Comparison of ENCODE assay signal across 10 cellular contexts in the genomic region with DNA sequence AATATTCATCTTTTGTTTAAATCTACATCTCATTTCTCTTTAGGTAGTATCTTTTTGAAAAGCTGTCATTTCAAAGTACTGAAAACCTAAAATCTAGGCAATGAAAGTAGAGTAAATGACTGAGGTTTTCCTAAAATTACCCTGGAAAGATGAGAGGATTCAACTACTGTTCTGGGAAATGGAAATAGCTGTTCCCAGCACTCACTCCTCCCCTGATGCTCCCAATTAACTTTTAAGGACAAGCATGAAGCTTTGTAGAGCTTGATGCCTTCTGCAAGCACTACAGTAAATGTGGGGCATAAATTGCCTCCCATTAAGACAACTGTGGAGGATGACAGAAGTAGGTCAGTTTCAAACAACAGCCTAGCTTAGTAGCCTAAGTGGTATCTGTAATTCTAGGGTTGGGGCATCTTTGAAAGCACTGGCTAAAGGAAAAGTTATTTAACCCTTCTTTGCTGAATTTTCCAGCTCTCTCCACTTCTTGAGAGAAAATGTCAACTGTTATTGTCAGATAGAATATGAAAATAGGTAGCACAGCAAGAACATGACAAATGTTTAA.
"Had no signal": no experiment of that assay in that cellular context is flagged by ENCODE, and none has a peak within 500 bp of the region (broad histone marks: within the 10 kb centered on the region; RNA-seq: fewer than 3 reads in every experiment).

No MANE protein-coding gene starts in this region.

- H3K27me3 Mint-ChIP-seq: naive B cell had no signal

- H3K27ac Mint-ChIP-seq: nephron had no signal

- H3K4me3 Mint-ChIP-seq: naive B cell, nephron had no signal

- DNase-seq: effector memory CD4-positive, alpha-beta T cell; heart left ventricle; hippocampal formation; kidney glomerular epithelial cell; mesendoderm; naive B cell; sigmoid colon; stimulated activated naive CD4-positive, alpha-beta T cell; tibial artery had no signal

- H3K36me3 Mint-ChIP-seq: naive B cell had no signal

- H3K9me3 Mint-ChIP-seq: naive B cell had no signal
